Comparison of ENCODE assay signal across 8 cellular contexts in the genomic region with DNA sequence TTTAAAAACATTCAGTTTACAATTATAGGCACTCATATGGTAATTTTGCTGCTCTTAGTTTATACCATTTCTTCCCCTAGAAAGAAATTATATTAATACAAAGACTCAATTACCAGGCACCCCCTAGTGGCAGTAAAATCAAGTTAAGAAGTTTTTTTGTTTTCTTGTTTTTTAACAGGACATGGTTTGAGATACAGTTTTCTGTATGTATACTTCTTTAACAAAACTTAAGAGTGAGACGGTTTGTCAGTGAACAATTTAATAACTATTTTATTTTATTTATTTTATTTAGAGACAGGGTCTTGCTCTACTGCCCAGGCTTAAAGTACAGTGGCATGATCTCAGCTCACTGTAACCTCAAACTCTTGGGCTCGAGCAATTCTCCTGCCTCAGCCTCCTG.
A peak's percentile ranks its signal among the peaks of the same experiment; 100 is the strongest.
DNase-seq lines count a peak whose midpoint lies in the region; TF ChIP-seq lines count a peak whose summit lies in the region.

No MANE protein-coding gene starts in this region.

- H3K9me3 ChIP-seq in adipocyte (ENCODE audit: control insufficient read depth, low read length), result no peaks in the 10 kb centered on the region

- 0 out of 2 replicates have a peak, but pooled peaks cover 5% of the 10 kb centered on the region for H3K36me3 Mint-ChIP-seq in HFFc6 (ENCODE audit: low read depth)
- H3K36me3 Mint-ChIP-seq in activated CD4-positive, alpha-beta T cell treated with anti-CD3 and anti-CD28 coated beads, Interleukin-2, amount 10 ng/mL, durations not matched to agents 7 days and 5 days (ENCODE audit: low read depth), result peaks cover 11% of the 10 kb centered on the region

- no peaks in the 10 kb centered on the region for H3K27me3 Mint-ChIP-seq in HFFc6 (ENCODE audit: insufficient read depth)
- H3K27me3 Mint-ChIP-seq in activated CD4-positive, alpha-beta T cell treated with anti-CD3 and anti-CD28 coated beads, Interleukin-2, amount 10 ng/mL, durations not matched to agents 7 days and 5 days, result no peaks in the 10 kb centered on the region

- CTCF ChIA-PET in activated CD4-positive, alpha-beta T cell treated with anti-CD3 and anti-CD28 coated beads, Interleukin-2, amount 10 ng/mL, durations not matched to agents 7 days and 5 days (lab: Charles Lee), result no interaction called here

- peaks cover 4% of the 10 kb centered on the region for H3K36me3 ChIP-seq in adipocyte (ENCODE audit: control insufficient read depth, insufficient read depth, low read length, severe bottlenecking)

- no peaks in the 10 kb centered on the region for H3K4me1 ChIP-seq in adipocyte (ENCODE audit: control insufficient read depth, insufficient read depth, low read length)

- H3K27ac Mint-ChIP-seq in HFFc6, result no peak overlapping the region
- no peak overlapping the region for H3K27ac Mint-ChIP-seq in activated CD4-positive, alpha-beta T cell treated with anti-CD3 and anti-CD28 coated beads, Interleukin-2, amount 10 ng/mL, durations not matched to agents 7 days and 5 days

- no peak overlapping the region for H3K4me3 ChIP-seq in adipocyte (ENCODE audit: low read length)

- H3K4me3 Mint-ChIP-seq in HFFc6, result no peak overlapping the region
- no peak overlapping the region for H3K4me3 Mint-ChIP-seq in activated CD4-positive, alpha-beta T cell treated with anti-CD3 and anti-CD28 coated beads, Interleukin-2, amount 10 ng/mL, durations not matched to agents 7 days and 5 days

- POLR2A ChIA-PET in activated CD4-positive, alpha-beta T cell treated with anti-CD3 and anti-CD28 coated beads, Interleukin-2, amount 10 ng/mL, durations not matched to agents 7 days and 5 days (lab: Charles Lee), result no interaction called here

- H3K27ac ChIP-seq in C4-2B, result no peak overlapping the region

- TF ChIP-seq CTCF in C4-2B (conservative IDR thresholded peaks at IDR 0.05) (peak; percentile 81), HFFc6 (IDR thresholded peaks at IDR 0.05) (peak; percentile 86)

- H3K27me3 ChIP-seq in adipocyte (replicated peaks; ENCODE audit: control insufficient read depth, insufficient read depth, low read length), result no peaks in the 10 kb centered on the region

- H3K4me1 Mint-ChIP-seq in HFFc6 (ENCODE audit: low read depth), result no peaks in the 10 kb centered on the region
- peaks cover 17% of the 10 kb centered on the region for H3K4me1 Mint-ChIP-seq in activated CD4-positive, alpha-beta T cell treated with anti-CD3 and anti-CD28 coated beads, Interleukin-2, amount 10 ng/mL, durations not matched to agents 7 days and 5 days

- no peaks in the 10 kb centered on the region for H3K9me3 Mint-ChIP-seq in HFFc6
- no peaks in the 10 kb centered on the region for H3K9me3 Mint-ChIP-seq in activated CD4-positive, alpha-beta T cell treated with anti-CD3 and anti-CD28 coated beads, Interleukin-2, amount 10 ng/mL, durations not matched to agents 7 days and 5 days

- no peak overlapping the region for H3K9ac ChIP-seq in adipocyte (ENCODE audit: low read length)

- DNase-seq in HFFc6, result peak; percentile 26
- peak; percentile 64 for DNase-seq in adipocyte (ENCODE audit: low read depth)
- peak; percentile 28 for DNase-seq in left kidney (ENCODE audit: low read depth, low spot score)
- no peak for DNase-seq in activated CD4-positive, alpha-beta T cell treated with anti-CD3 and anti-CD28 coated beads for 4 hours
- DNase-seq in stimulated activated CD4-positive, alpha-beta T cell treated with anti-CD3 and anti-CD28 coated beads, Interleukin-1b, Interleukin-23, amount 100 ng/mL, for 48 hours, result no peak
- no peak for DNase-seq in DMS153 (lab: John Stamatoyannopoulos, UW)
- no peak for DNase-seq in activated CD4-positive, alpha-beta T cell treated with anti-CD3 and anti-CD28 coated beads, Interleukin-2, amount 10 ng/mL, durations not matched to agents 7 days and 5 days

Comparison
In these comparisons a context has a peak if more than half of its experiments do, and no peak if none do; other contexts are left out.
1. DNase-seq: peak in HFFc6 (single experiment), adipocyte (single experiment) and left kidney (single experiment); none in activated CD4-positive, alpha-beta T cell treated with anti-CD3 and anti-CD28 coated beads for 4 hours (0 of 2), stimulated activated CD4-positive, alpha-beta T cell treated with anti-CD3 and anti-CD28 coated beads, Interleukin-1b, Interleukin-23, amount 100 ng/mL, for 48 hours (single experiment), DMS153 (single experiment) and activated CD4-positive, alpha-beta T cell treated with anti-CD3 and anti-CD28 coated beads, Interleukin-2, amount 10 ng/mL, durations not matched to agents 7 days and 5 days (single experiment).